Comparison of ENCODE assay signal across 14 cellular contexts in genomic region chr2:31404302-31404701, GRCh38. TPM values are rescaled to one million over a fixed set of nuclear protein-coding genes. Genes with fewer than 3 reads are reported as not detected.
DNase-seq lines count a peak whose midpoint lies in the region; ATAC-seq and TF ChIP-seq lines count a peak whose summit lies in the region.
"Had no signal": no experiment of that assay in that cellular context is flagged by ENCODE, and none has a peak within 500 bp of the region (broad histone marks: within the 10 kb centered on the region; RNA-seq: fewer than 3 reads in every experiment).

No MANE protein-coding gene starts in this region.

- no CpG with 5 or more reads among the region's 1 CpG for WGBS in IMR-90 (ENCODE audit: extremely low coverage in 2 of 2, insufficient read length in 1 of 2), 2 experiments

- H2AK5ac ChIP-seq in IMR-90 (ENCODE audit: low read depth, low read length): no peak overlapping the region

- H3K36me3 ChIP-seq in IMR-90 (ENCODE audit: control insufficient read depth, insufficient read depth, low read length): no peaks in the 10 kb centered on the region
- H3K36me3 ChIP-seq: BLaER1, HAP-1 had no signal

- H3K27ac ChIP-seq in IMR-90 (ENCODE audit: insufficient read depth, low read length) (no peak overlapping the region), RWPE1 (no peak overlapping the region)
- H3K27ac ChIP-seq: BLaER1 had no signal

- 0 out of 2 replicates have a peak overlapping the region, but pooled peaks have one; percentile 31 for H2BK120ac ChIP-seq in IMR-90 (ENCODE audit: low read depth, low read length)

- H4K20me1 ChIP-seq in IMR-90 (ENCODE audit: insufficient read depth, low read length): no peaks in the 10 kb centered on the region
- H4K20me1 ChIP-seq: BLaER1 had no signal

- H3K27me3 ChIP-seq in IMR-90 (ENCODE audit: control insufficient read depth, insufficient read depth, low read length): no peaks in the 10 kb centered on the region
- H3K27me3 ChIP-seq: BLaER1 had no signal

- dilution Hi-C loops in IMR-90 (cut with HindIII; ENCODE audit: low sequenced_read_pairs, unreplicated experiment): no loop called here

- peaks cover 5% of the 10 kb centered on the region; the same call in 1 of the 2 replicates for H3K9me1 ChIP-seq in IMR-90 (ENCODE audit: insufficient read depth, low read length)

- intact Hi-C loops in IMR-90 (cut with micrococcal nuclease): no loop called here
- intact Hi-C loops in head of caudate nucleus (cut with DNase I): no loop called here

- no peak overlapping the region for H4K5ac ChIP-seq in IMR-90 (ENCODE audit: low read depth, low read length)

- TF ChIP-seq POLR2A in IMR-90 (IDR thresholded peaks at IDR 0.05; ENCODE audit: low read depth, low read length): no peak

- H3K4me1 ChIP-seq in IMR-90 (ENCODE audit: control insufficient read depth, insufficient read depth, low read length): peaks cover 10% of the 10 kb centered on the region; the same call in 1 of the 2 replicates
- H3K4me1 ChIP-seq: BLaER1, Caco-2, HAP-1 had no signal

- no peak overlapping the region for H3K56ac ChIP-seq in IMR-90 (ENCODE audit: extremely low read depth, insufficient read depth, low read length)

- in situ Hi-C loops in IMR-90 (cut with MboI; ENCODE audit: low sequenced_read_pairs): no loop called here

- TF ChIP-seq CTCF in IMR-90 (conservative IDR thresholded peaks at IDR 0.05; ENCODE audit: low read depth, low read length) (no peak), GM20000 (IDR thresholded peaks at IDR 0.05; ENCODE audit: extremely low read depth, missing control alignments) (no peak), RWPE1 (conservative IDR thresholded peaks at IDR 0.05; ENCODE audit: low read depth) (no peak)

- H2BK20ac ChIP-seq in IMR-90 (ENCODE audit: low read depth, low read length): no peak overlapping the region

- peak overlapping the region; percentile 15 for H2AK9ac ChIP-seq in IMR-90 (replicated peaks; ENCODE audit: low read depth, low read length, poor library complexity)

- no peak overlapping the region for H4K8ac ChIP-seq in IMR-90 (ENCODE audit: low read depth in 2 of 2, low read length in 2 of 2)

- H2AFZ ChIP-seq in IMR-90 (replicated peaks; ENCODE audit: low read length, poor library complexity): no peak overlapping the region

- BruUV-seq in IMR-90 (replicated peaks; lab: Mats Ljungman, UMichigan): no TSS peak

- H3K23ac ChIP-seq in IMR-90 (ENCODE audit: low read depth, low read length): no peak overlapping the region

- H3K9me3 ChIP-seq in IMR-90 (ENCODE audit: control insufficient read depth, insufficient read depth, low read length): no peaks in the 10 kb centered on the region
- H3K9me3 ChIP-seq: BLaER1, Caco-2, HAP-1 had no signal

- peak; percentile 19 for DNase-seq in IMR-90
- peak; percentile 47 for DNase-seq in RPMI8226
- DNase-seq in fibroblast of peridontal ligament (ENCODE audit: extremely low read depth): peak; percentile 36
- DNase-seq in GM20000 (ENCODE audit: low spot score): no peak
- DNase-seq in RWPE1 (ENCODE audit: low spot score): no peak
- no peak for DNase-seq in head of caudate nucleus
- DNase-seq: AML-193; Caco-2; CD8-positive, alpha-beta memory T cell; DMS53; KG1 had no signal

- H3K9ac ChIP-seq in IMR-90 (ENCODE audit: low read depth, low read length): no peak overlapping the region
- H3K9ac ChIP-seq: BLaER1 had no signal

- no peak for TF ChIP-seq RAD21 in IMR-90 (IDR thresholded peaks at IDR 0.05; ENCODE audit: low read length)

- no peak overlapping the region for H2BK15ac ChIP-seq in IMR-90 (ENCODE audit: low read depth, low read length)

- POLR2A ChIA-PET in IMR-90 (lab: Charles Lee; ENCODE audit: unreplicated experiment): interaction anchor here (0.5 to 0.6 kb wide), 2 partner anchors 20 to 655 kb away, joined by 3 to 6 read pairs; no protein-coding TSS in a partner anchor
- POLR2A ChIA-PET in RWPE1 (lab: Yijun Ruan, JAX; ENCODE audit: low non-redundant PET): no interaction called here

- no peak overlapping the region for H4K91ac ChIP-seq in IMR-90 (ENCODE audit: insufficient read depth, low read depth, low read length)

- no peak overlapping the region for H3K18ac ChIP-seq in IMR-90 (ENCODE audit: low read depth, low read length)

- H3K4me3 ChIP-seq in IMR-90 (ENCODE audit: insufficient read depth, low read depth, low read length): no peak overlapping the region
- H3K4me3 ChIP-seq: BLaER1, HAP-1 had no signal

- no peak overlapping the region for H3K4me2 ChIP-seq in IMR-90 (ENCODE audit: low read depth, low read length)
- H3K4me2 ChIP-seq: BLaER1 had no signal

- H2BK5ac ChIP-seq in IMR-90 (ENCODE audit: low read depth, low read length, poor library complexity, severe bottlenecking): no peak overlapping the region

- 0 out of 2 replicates have a peak overlapping the region, but pooled peaks have one; percentile 26 for H3K14ac ChIP-seq in IMR-90 (replicated peaks; ENCODE audit: low read depth, low read length)

- ATAC-seq in IMR-90 (ENCODE audit: low read depth): no peak
- ATAC-seq in GM21825 (IDR thresholded peaks at IDR 0.05; ENCODE audit: unreplicated experiment): no peak

- CTCF ChIA-PET in IMR-90 (lab: Yijun Ruan, JAX) (no interaction called here), RWPE1 (lab: Yijun Ruan, JAX) (interaction anchor here (0.6 to 1.2 kb wide), 3 partner anchors 15 to 1185 kb away, joined by 3 to 5 read pairs (median 3); no protein-coding TSS in a partner anchor)

- no peaks in the 10 kb centered on the region for H3K79me1 ChIP-seq in IMR-90 (ENCODE audit: low read depth in 1 of 2, low read length in 2 of 2)

- H3K4ac ChIP-seq in IMR-90 (ENCODE audit: low read depth, low read length): no peak overlapping the region

TF ChIP-seq in IMR-90, 13 proteins besides CTCF, POLR2A, EP300 and RAD21:
- TF ChIP-seq MAFK (IDR thresholded peaks at IDR 0.05; ENCODE audit: low read depth, low read length) (no peak), FOS (IDR thresholded peaks at IDR 0.05; ENCODE audit: low read depth, low read length) (no peak), NFE2L2 (IDR thresholded peaks at IDR 0.05; ENCODE audit: low read depth, low read length) (no peak), RFX5 (IDR thresholded peaks at IDR 0.05; ENCODE audit: low read depth, low read length) (no peak), SMC3 (IDR thresholded peaks at IDR 0.05; ENCODE audit: low read depth, low read length) (no peak)

RNA-seq across cellular contexts. Expression of gene XDH, which starts 10.2 kb away (rescaled TPM):
- total RNA-seq in IMR-90 (2012; rRNA removed): 0.83 and 1.1 TPM in 2 replicates
- 0.46 and 0.80 TPM in 2 replicates for polyA plus RNA-seq in IMR-90 (2012; rRNA removed)
- 0.17 and 0.25 TPM in 2 replicates for polyA plus RNA-seq in IMR-90 (2012; cell fraction: cytosol; rRNA removed)
- 0.45 and 1.1 TPM in 2 replicates for polyA plus RNA-seq in IMR-90 (2012; cell fraction: nucleus; rRNA removed; ENCODE audit: low replicate concordance)
- total RNA-seq: CD8-positive, alpha-beta memory T cell had no signal
- polyA plus RNA-seq: CD8-positive, alpha-beta memory T cell had no signal

Comparison
In these comparisons a context has a peak if more than half of its experiments do, and no peak if none do; other contexts are left out.
1. DNase-seq: peak in IMR-90 (single experiment), RPMI8226 (single experiment) and fibroblast of peridontal ligament (single experiment); none in GM20000 (single experiment), RWPE1 (single experiment) and head of caudate nucleus (0 of 42).